ENCODE assay signal across 28 cellular contexts in the genomic region with DNA sequence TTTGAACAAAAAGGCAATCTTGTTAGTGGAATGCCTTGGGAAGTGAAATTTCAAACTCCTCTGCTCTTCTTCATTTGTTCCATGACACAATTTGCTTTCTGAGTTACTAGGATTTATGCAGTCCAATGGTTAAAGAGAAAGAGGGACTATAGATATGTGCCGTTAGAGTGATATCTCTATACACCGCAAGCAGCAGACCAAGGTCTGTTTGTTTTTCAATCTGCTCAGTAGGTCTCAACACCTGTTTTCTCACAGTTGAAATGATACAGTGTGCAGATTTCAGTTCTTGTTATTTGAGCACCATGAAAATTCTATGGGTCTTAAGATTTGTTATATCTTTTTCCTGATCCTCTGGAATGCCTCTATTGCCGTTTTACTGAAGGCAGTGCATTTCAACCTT.
"Had no signal": no experiment of that assay in that cellular context is flagged by ENCODE, and none has a peak within 500 bp of the region (broad histone marks: within the 10 kb centered on the region; RNA-seq: fewer than 3 reads in every experiment).

No MANE protein-coding gene starts in this region.

- H3K4me1 ChIP-seq: esophagus muscularis mucosa, left lung, lower lobe of right lung, parathyroid adenoma, right atrium auricular region had no signal

- FAIRE-seq: bronchial epithelial cell, colon, islet of Langerhans had no signal

- H3K4me3 Mint-ChIP-seq: activated CD4-positive, alpha-beta memory T cell treated with anti-CD3 and anti-CD28 coated beads for 36 hours; activated CD4-positive, alpha-beta T cell treated with anti-CD3 and anti-CD28 coated beads, Interleukin-2, amount 10 ng/mL, durations not matched to agents 24 days and 14 days; activated T-cell treated with anti-CD3 and anti-CD28 coated beads, Interleukin-2, amount 50 U/mL, for 24 hours; activated T-helper 17 cell treated with anti-CD3 and anti-CD28 coated beads, Interleukin-2, amount 50 U/mL, for 72 hours; central memory CD8-positive, alpha-beta T cell; natural killer cell; T-helper 17 cell had no signal

- H3K36me3 ChIP-seq: esophagus muscularis mucosa, left lung, lower lobe of right lung, neutrophil, right atrium auricular region, WERI-Rb-1 had no signal

- DNase-seq: activated CD4-positive, alpha-beta memory T cell treated with anti-CD3 and anti-CD28 coated beads for 36 hours; activated CD4-positive, alpha-beta T cell treated with anti-CD3 and anti-CD28 coated beads, Interleukin-2, amount 10 ng/mL, durations not matched to agents 24 days and 14 days; activated CD8-positive, alpha-beta memory T cell treated with anti-CD3 and anti-CD28 coated beads, Interleukin-2, amount 50 U/mL, for 48 hours; activated gamma-delta T cell treated with Interleukin-2 at 50 U/mL for 16 hours; activated naive CD4-positive, alpha-beta T cell treated with anti-CD3 and anti-CD28 coated beads, Interleukin-2, amount 50 U/mL, for 16 hours; activated T-cell treated with anti-CD3 and anti-CD28 coated beads, Interleukin-2, amount 50 U/mL, for 24 hours; dermis blood vessel endothelial cell; effector CD4-positive, alpha-beta T cell; foreskin melanocyte; left lung; lower lobe of right lung; mesenchymal stem cell; natural killer cell; stimulated activated CD4-positive, alpha-beta T cell treated with anti-CD3 and anti-CD28 coated beads, Interleukin-2, amount 100 ng/mL, for 48 hours; stimulated activated naive CD4-positive, alpha-beta T cell treated with Interleukin-2 at 50 U/mL for 16 hours; T-helper 17 cell; T1000; WERI-Rb-1 had no signal

- H3K9me3 Mint-ChIP-seq: activated CD4-positive, alpha-beta memory T cell treated with anti-CD3 and anti-CD28 coated beads for 36 hours; activated CD4-positive, alpha-beta T cell treated with anti-CD3 and anti-CD28 coated beads, Interleukin-2, amount 10 ng/mL, durations not matched to agents 24 days and 14 days; activated T-cell treated with anti-CD3 and anti-CD28 coated beads, Interleukin-2, amount 50 U/mL, for 24 hours; activated T-helper 17 cell treated with anti-CD3 and anti-CD28 coated beads, Interleukin-2, amount 50 U/mL, for 72 hours; central memory CD8-positive, alpha-beta T cell; natural killer cell had no signal

- H3K36me3 Mint-ChIP-seq: activated CD4-positive, alpha-beta memory T cell treated with anti-CD3 and anti-CD28 coated beads for 36 hours; natural killer cell had no signal

- H3K4me3 ChIP-seq: esophagus muscularis mucosa, left lung, lower lobe of right lung, right atrium auricular region, tibial nerve had no signal

- H3K9me3 ChIP-seq: esophagus muscularis mucosa, lower lobe of right lung, neutrophil, right atrium auricular region, tibial nerve had no signal

- H3K27me3 ChIP-seq: esophagus muscularis mucosa, left lung, neutrophil, right atrium auricular region, tibial nerve had no signal

- H3K27ac Mint-ChIP-seq: activated CD4-positive, alpha-beta memory T cell treated with anti-CD3 and anti-CD28 coated beads for 36 hours; activated CD4-positive, alpha-beta T cell treated with anti-CD3 and anti-CD28 coated beads, Interleukin-2, amount 10 ng/mL, durations not matched to agents 24 days and 14 days; activated T-cell treated with anti-CD3 and anti-CD28 coated beads, Interleukin-2, amount 50 U/mL, for 24 hours; activated T-helper 17 cell treated with anti-CD3 and anti-CD28 coated beads, Interleukin-2, amount 50 U/mL, for 72 hours; natural killer cell; T-helper 17 cell had no signal

- H3K27me3 Mint-ChIP-seq: activated CD4-positive, alpha-beta memory T cell treated with anti-CD3 and anti-CD28 coated beads for 36 hours; activated T-cell treated with anti-CD3 and anti-CD28 coated beads, Interleukin-2, amount 50 U/mL, for 24 hours; activated T-helper 17 cell treated with anti-CD3 and anti-CD28 coated beads, Interleukin-2, amount 50 U/mL, for 72 hours; central memory CD8-positive, alpha-beta T cell had no signal

- H3K9ac ChIP-seq: parathyroid adenoma had no signal
